7 cellular contexts compared by ENCODE assay signal in the genomic region with DNA sequence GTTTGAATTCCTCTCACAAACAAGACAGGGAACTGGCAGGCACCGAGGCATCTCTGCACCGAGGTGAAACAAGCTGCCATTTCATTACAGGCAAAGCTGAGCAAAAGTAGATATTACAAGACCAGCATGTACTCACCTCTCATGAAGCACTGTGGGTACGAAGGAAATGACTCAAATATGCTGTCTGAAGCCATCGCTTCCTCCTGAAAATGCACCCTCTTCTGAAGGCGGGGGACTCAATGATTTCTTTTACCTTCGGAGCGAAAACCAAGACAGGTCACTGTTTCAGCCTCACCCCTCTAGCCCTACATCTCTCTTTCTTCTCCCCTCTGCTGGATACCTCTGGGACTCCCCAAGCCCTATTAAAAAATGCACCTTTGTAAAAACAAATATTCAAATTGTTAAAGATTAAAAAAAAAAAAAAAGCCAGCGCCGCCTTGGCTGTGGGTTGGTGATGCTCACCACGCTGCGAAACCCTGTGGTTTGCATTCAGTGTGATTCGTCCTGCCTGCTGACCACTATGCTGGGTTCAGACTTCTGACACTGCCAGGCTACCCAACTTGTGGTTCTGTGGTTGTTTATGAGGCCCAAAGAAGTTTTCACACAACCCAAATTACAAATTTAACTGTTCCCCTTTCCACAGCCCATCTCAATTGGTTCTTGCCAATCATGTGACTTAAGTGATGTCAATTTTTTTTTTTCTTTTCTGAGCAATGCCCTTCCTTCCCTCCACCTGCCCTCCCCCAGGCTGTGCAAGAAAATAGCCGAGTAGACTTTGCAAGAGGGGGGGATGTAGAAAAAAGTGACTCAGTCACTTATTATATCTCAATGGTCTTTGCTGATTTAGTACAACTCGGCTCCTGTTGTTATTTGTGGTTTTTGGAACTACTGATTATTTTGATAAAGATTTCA. TPM values are rescaled to one million over a fixed set of nuclear protein-coding genes. Genes with fewer than 3 reads are reported as not detected.
A peak's percentile ranks its signal among the peaks of the same experiment; 100 is the strongest.
DNase-seq lines count a peak whose midpoint lies in the region; ATAC-seq lines count a peak whose summit lies in the region.

A gene (minus strand): TSS at position 597 of the 912 bp plus-strand sequence.

- peak; percentile 66 for ATAC-seq in GM18870 (IDR thresholded peaks at IDR 0.05; ENCODE audit: unreplicated experiment)
- peak; percentile 52 for ATAC-seq in HG03060 (IDR thresholded peaks at IDR 0.05; ENCODE audit: low read depth, unreplicated experiment)

- DNase-seq in RPMI7951 (ENCODE audit: low read depth) (peak; percentile 95), head of caudate nucleus (peak in 23 of 42 donors; percentile 17 to 55 (median 32)), NCI-H1694 treated with DMSO at 0.1 percent for 48 hours (lab: John Stamatoyannopoulos, UW) (no peak)
- peak; percentile 66 for DNase-seq in activated T-helper 9 cell treated with anti-CD3 and anti-CD28 coated beads, Interleukin-2, amount 50 U/mL, for 16 hours (ENCODE audit: low read depth)
- peak; percentile 52 for DNase-seq in stimulated activated CD4-positive, alpha-beta T cell treated with anti-CD3 and anti-CD28 coated beads, Interleukin-12 subunit alpha, Interleukin-12 subunit beta, amount 100 ng/mL, for 4 hours

- intact Hi-C loops in head of caudate nucleus (cut with DNase I) = no loop called here

RNA-seq across cellular contexts. Expression of the gene that starts here (rescaled TPM):
- 6.5 and 13.8 TPM in 2 replicates for total RNA-seq in RPMI7951 (2014; rRNA removed; shearing (Covaris generic))
